ENCODE assay signal across 20 cellular contexts in the genomic region with DNA sequence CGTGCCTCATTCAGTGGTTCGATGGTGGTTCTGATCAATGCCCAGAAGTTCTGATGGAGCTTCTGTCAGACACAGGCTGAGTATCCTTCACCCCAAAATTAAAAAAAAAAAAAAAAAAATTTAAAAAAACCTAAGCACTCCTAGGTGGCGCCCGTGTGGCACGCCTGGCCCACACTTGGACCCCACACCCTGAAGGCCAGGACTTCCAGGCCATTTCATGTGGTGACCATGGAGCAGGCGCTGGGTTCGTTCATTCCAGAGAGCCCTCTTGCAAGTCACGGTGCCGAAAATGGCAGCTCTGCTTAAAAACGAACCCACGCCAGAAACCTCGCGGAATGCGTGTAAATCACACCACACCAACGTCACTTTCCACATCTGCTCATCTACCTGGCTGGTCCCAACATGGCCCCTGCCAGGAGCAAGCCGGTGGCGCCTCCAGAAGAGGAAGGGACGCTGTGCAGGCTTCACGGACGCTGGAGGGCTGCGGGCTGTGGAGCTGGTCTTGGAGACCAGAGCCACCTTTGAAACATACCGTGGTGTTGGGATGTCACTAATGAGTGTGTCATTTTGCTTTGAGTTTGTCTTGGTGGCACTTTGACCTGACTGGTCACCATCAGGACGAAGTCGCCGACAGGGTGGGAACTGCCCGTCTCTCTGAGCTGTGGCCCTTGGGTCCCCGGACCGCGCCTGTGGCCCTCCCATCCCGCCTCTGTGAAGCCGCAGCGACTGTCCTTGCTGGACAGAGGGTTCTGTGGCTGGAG. TPM values are rescaled to one million over a fixed set of nuclear protein-coding genes. Genes with fewer than 3 reads are reported as not detected.
DNase-seq lines count a peak whose midpoint lies in the region; ATAC-seq, FAIRE-seq and TF ChIP-seq lines count a peak whose summit lies in the region.
"Had no signal": no experiment of that assay in that cellular context is flagged by ENCODE, and none has a peak within 500 bp of the region (broad histone marks: within the 10 kb centered on the region; RNA-seq: fewer than 3 reads in every experiment).

No MANE protein-coding gene starts in this region.

- H2AK5ac ChIP-seq in mesenchymal stem cell (ENCODE audit: low read length, severe bottlenecking): peak overlapping the region; percentile 56

- no peak overlapping the region for H3K23ac ChIP-seq in mesenchymal stem cell (ENCODE audit: low read length in 2 of 2)

- no peak overlapping the region for H2AFZ ChIP-seq in mesenchymal stem cell (ENCODE audit: low read depth, low read length)

- H2BK15ac ChIP-seq in mesenchymal stem cell (ENCODE audit: low read depth, poor library complexity, severe bottlenecking): no peak overlapping the region

- H3K27ac ChIP-seq in right cardiac atrium (ENCODE audit: low read length) (no peak overlapping the region), heart left ventricle (peak overlapping the region in 1 of 12 donors; percentile 89), mesenchymal stem cell (ENCODE audit: low read length, poor library complexity, severe bottlenecking) (no peak overlapping the region)
- H3K27ac ChIP-seq: 22Rv1, A549, C4-2B had no signal

- peak; percentile 37 for FAIRE-seq in urothelium cell line (lab: Jason Lieb, UNC)
- FAIRE-seq: A549, GM12878, H54 had no signal

- H3K9ac ChIP-seq in mesenchymal stem cell (ENCODE audit: low read length): no peak overlapping the region

- H3K4me1 ChIP-seq in right cardiac atrium (ENCODE audit: control insufficient read depth, insufficient read depth, low read length): peaks cover 6% of the 10 kb centered on the region
- peaks cover 0 to 36% (median 23%) of the 10 kb centered on the region in 12 donors for H3K4me1 ChIP-seq in heart left ventricle
- peaks cover 68% of the 10 kb centered on the region for H3K4me1 ChIP-seq in mesenchymal stem cell (ENCODE audit: control insufficient read depth, insufficient read depth, low read depth, low read length)

- H3K36me3 ChIP-seq in heart left ventricle (peaks cover 0 to 45% (median 29%) of the 10 kb centered on the region in 9 donors), mesenchymal stem cell (ENCODE audit: control insufficient read depth in 1 of 2, insufficient read depth in 2 of 2, low read depth in 1 of 2, low read length in 2 of 2) (peaks cover 35 to 49% of the 10 kb centered on the region in 2 experiments)

- H3K18ac ChIP-seq in mesenchymal stem cell (ENCODE audit: low read depth in 1 of 2, low read length in 2 of 2): no peak overlapping the region

- H2BK120ac ChIP-seq in mesenchymal stem cell (ENCODE audit: low read depth, low read length): no peak overlapping the region

- H3K14ac ChIP-seq in mesenchymal stem cell (ENCODE audit: low read length in 2 of 2): no peak overlapping the region

- H3K4ac ChIP-seq in mesenchymal stem cell (ENCODE audit: low read depth in 1 of 2, low read length in 2 of 2): no peak overlapping the region

- H3K79me1 ChIP-seq in mesenchymal stem cell (replicated peaks; ENCODE audit: low read length, poor library complexity, severe bottlenecking): peaks cover 26% of the 10 kb centered on the region

- 96% methylated on average over 32 of the region's 32 CpGs for WGBS in right cardiac atrium
- 94 to 96% (median 95%) methylated on average over 27 to 32 of the region's 32 CpGs for WGBS in heart left ventricle, 4 donors
- WGBS in mesenchymal stem cell: 98% methylated on average over 32 of the region's 32 CpGs

- no peak overlapping the region for H2BK12ac ChIP-seq in mesenchymal stem cell (ENCODE audit: low read length in 2 of 2)

- TF ChIP-seq CTCF in heart left ventricle (IDR thresholded peaks at IDR 0.05): no peak

- H2BK5ac ChIP-seq in mesenchymal stem cell (ENCODE audit: low read depth, low read length, poor library complexity, severe bottlenecking): no peak overlapping the region

- intact Hi-C loops in right cardiac atrium (cut with DNase I): loop anchor here in 1 of 4 donors (5.0 kb wide), 1 partner anchor 451 kb away; no protein-coding TSS in a partner anchor
- intact Hi-C loops in heart left ventricle (cut with DNase I): loop anchor here in 6 of 10 donors (2.0 to 10.0 kb wide), 6 partner anchors 108 to 451 kb away; partner anchors contain the start of gene PDGFA (in 3 of the 6)

- no peak overlapping the region for H3K4me3 ChIP-seq in right cardiac atrium (ENCODE audit: low read length)
- H3K4me3 ChIP-seq in heart left ventricle: no peak overlapping the region
- no peak overlapping the region for H3K4me3 ChIP-seq in mesenchymal stem cell (ENCODE audit: insufficient read depth in 1 of 2, low read depth in 1 of 2, low read length in 2 of 2)
- H3K4me3 ChIP-seq: A549, GM12878 had no signal

- no peaks in the 10 kb centered on the region for H3K27me3 ChIP-seq in right cardiac atrium (ENCODE audit: control insufficient read depth, insufficient read depth)
- no peaks in the 10 kb centered on the region for H3K27me3 ChIP-seq in heart left ventricle
- H3K27me3 ChIP-seq in mesenchymal stem cell (ENCODE audit: control insufficient read depth in 1 of 2, insufficient read depth in 1 of 2, low read length in 2 of 2): no peaks in the 10 kb centered on the region

- no peaks in the 10 kb centered on the region for H3K9me3 ChIP-seq in right cardiac atrium (ENCODE audit: control insufficient read depth, low read length)
- H3K9me3 ChIP-seq in heart left ventricle: no peaks in the 10 kb centered on the region
- no peaks in the 10 kb centered on the region for H3K9me3 ChIP-seq in mesenchymal stem cell (ENCODE audit: control insufficient read depth, low read length)
- H3K9me3 ChIP-seq: A549 had no signal

- TF ChIP-seq POLR2A in heart left ventricle (IDR thresholded peaks at IDR 0.05): no peak

- ATAC-seq in right cardiac atrium: no peak
- no peak for ATAC-seq in heart left ventricle

- DNase-seq in right cardiac atrium (peak in 2 of 3 donors; percentile 42 to 57), heart left ventricle (no peak), cerebellar cortex (ENCODE audit: low spot score) (peak; percentile 3), mesenchymal stem cell (no peak), urothelium cell line (ENCODE audit: low spot score) (no peak), NCI-H2081 (lab: John Stamatoyannopoulos, UW) (no peak), DMS 273 treated with DMSO at 0.1 percent for 48 hours (lab: John Stamatoyannopoulos, UW) (no peak)
- DNase-seq in activated CD4-positive, CD25-positive, alpha-beta regulatory T cell treated with anti-CD3 and anti-CD28 coated beads, Interleukin-2, amount 50 U/mL, for 72 hours: no peak
- DNase-seq: AML-193; Calu3; CD4-positive, alpha-beta T cell; DMS53; DND-41; EL; HCEC 1CT had no signal

- H4K8ac ChIP-seq in mesenchymal stem cell (ENCODE audit: low read length): no peak overlapping the region

- no peak overlapping the region for H4K91ac ChIP-seq in mesenchymal stem cell (ENCODE audit: low read length)

- no peak overlapping the region for H3K4me2 ChIP-seq in mesenchymal stem cell (ENCODE audit: low read length, poor library complexity, severe bottlenecking)
- H3K4me2 ChIP-seq: A549 had no signal

RNA-seq across cellular contexts. Expression of gene PRKAR1B, which starts 46.0 kb away (rescaled TPM):
- total RNA-seq in right cardiac atrium (10 to 100 TPM; 22.6 to 38.3 (median 25.1) TPM), heart left ventricle (10 to 100 TPM; 11.4 to 22.2 (median 18.4) TPM)
- polyA plus RNA-seq in right cardiac atrium (20.7 TPM), heart left ventricle (10 to 100 TPM in 1 of 2 donors, 1 to 10 TPM in 1; 4.1 to 15.3 TPM)
- 5.7 TPM for polyA plus RNA-seq in mesenchymal stem cell (2013, experiment 1 of 2)
- 5.0 TPM for polyA plus RNA-seq in mesenchymal stem cell (2013, experiment 2 of 2)

RNA-seq across cellular contexts. Expression of gene DNAAF5, which starts 46.5 kb away (rescaled TPM):
- total RNA-seq in right cardiac atrium (10 to 100 TPM; 12.0 to 20.7 (median 16.1) TPM), heart left ventricle (10 to 100 TPM; 13.9 to 45.8 (median 23.7) TPM)
- polyA plus RNA-seq in right cardiac atrium (10.2 TPM), heart left ventricle (10 to 100 TPM in 1 of 2 donors, 1 to 10 TPM in 1; 7.2 to 15.3 TPM)
- polyA plus RNA-seq in mesenchymal stem cell (2013, experiment 1 of 2): 20.2 TPM
- polyA plus RNA-seq in mesenchymal stem cell (2013, experiment 2 of 2): 15.3 TPM

RNA-seq across cellular contexts. Expression of gene SUN1, which starts 59.2 kb away (rescaled TPM):
- 100 to 1,000 TPM; 139 to 163 (median 147) TPM for total RNA-seq in right cardiac atrium
- polyA plus RNA-seq in right cardiac atrium: 86.9 TPM
- 100 to 1,000 TPM; 117 to 203 (median 157) TPM for total RNA-seq in heart left ventricle
- 100 to 1,000 TPM; 111 to 148 TPM for polyA plus RNA-seq in heart left ventricle
- 67.0 TPM for polyA plus RNA-seq in mesenchymal stem cell (2013, experiment 1 of 2)
- 68.6 TPM for polyA plus RNA-seq in mesenchymal stem cell (2013, experiment 2 of 2)

Comparison
In these comparisons a context has a peak if more than half of its experiments do, and no peak if none do; other contexts are left out.
1. DNase-seq: peak in right cardiac atrium (2 of 3) and cerebellar cortex (single experiment); none in heart left ventricle (0 of 5), mesenchymal stem cell (single experiment), urothelium cell line (single experiment), activated CD4-positive, CD25-positive, alpha-beta regulatory T cell treated with anti-CD3 and anti-CD28 coated beads, Interleukin-2, amount 50 U/mL, for 72 hours (single experiment), NCI-H2081 (0 of 2) and DMS 273 treated with DMSO at 0.1 percent for 48 hours (single experiment).